27 cellular contexts compared by ENCODE assay signal in the genomic region with DNA sequence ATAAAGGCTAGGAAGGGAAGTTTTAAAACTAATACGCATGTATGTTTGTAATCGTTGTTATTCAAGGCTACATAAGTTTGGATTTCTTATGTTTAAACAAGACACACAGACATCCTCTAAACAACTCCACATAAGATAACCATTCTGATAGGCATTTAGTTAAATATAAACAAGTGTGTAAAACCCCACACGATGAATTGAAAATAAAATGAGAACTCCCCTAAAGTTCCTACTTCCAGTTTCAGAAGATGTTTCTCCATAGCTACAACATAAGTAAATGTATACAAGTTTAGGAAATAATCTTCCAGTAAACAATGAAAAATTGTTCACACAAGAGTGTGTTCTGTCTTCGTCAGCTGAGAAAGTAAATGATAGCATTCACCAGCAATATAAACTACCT.
"Had no signal": no experiment of that assay in that cellular context is flagged by ENCODE, and none has a peak within 500 bp of the region (broad histone marks: within the 10 kb centered on the region; RNA-seq: fewer than 3 reads in every experiment).

No MANE protein-coding gene starts in this region.

- H3K4me3 Mint-ChIP-seq: activated naive CD8-positive, alpha-beta T cell treated with anti-CD3 and anti-CD28 coated beads for 36 hours; brain; effector memory CD8-positive, alpha-beta T cell; mesothelial cell of epicardium; naive thymus-derived CD4-positive, alpha-beta T cell; neural crest cell; T-helper 2 cell treated with Interferon-gamma antibody and Interleukin-4, amounts not matched to agents 5 μg/mL and 100 μg/mL, for 36 hours had no signal

- H3K9me3 Mint-ChIP-seq: activated naive CD8-positive, alpha-beta T cell treated with anti-CD3 and anti-CD28 coated beads for 36 hours; brain; effector memory CD8-positive, alpha-beta T cell; mesothelial cell of epicardium; neural crest cell; T-helper 2 cell treated with Interferon-gamma antibody and Interleukin-4, amounts not matched to agents 5 μg/mL and 100 μg/mL, for 36 hours had no signal

- DNase-seq: activated CD4-positive, alpha-beta T cell treated with anti-CD3 and anti-CD28 coated beads for 48 hours; activated CD4-positive, alpha-beta T cell treated with anti-CD3 and anti-CD28 coated beads, Interleukin-2, amount 50 U/mL, for 48 hours; activated CD8-positive, alpha-beta memory T cell treated with anti-CD3 and anti-CD28 coated beads for 24 hours; activated effector memory CD4-positive, alpha-beta T cell treated with Interleukin-2 at 50 U/mL for 16 hours; activated naive CD4-positive, alpha-beta T cell treated with Interleukin-2 at 50 U/mL for 16 hours; activated naive CD8-positive, alpha-beta T cell treated with anti-CD3 and anti-CD28 coated beads for 36 hours; adrenal gland; aorta; effector memory CD8-positive, alpha-beta T cell; erythroblast; gastrocnemius medialis; left colon; mammary epithelial cell; naive thymus-derived CD4-positive, alpha-beta T cell; nucleus accumbens; pancreas; retina; stimulated activated CD4-positive, alpha-beta T cell treated with anti-CD3 and anti-CD28 coated beads, Interleukin-12 subunit alpha, Interleukin-12 subunit beta, amount 100 ng/mL, for 4 hours; stimulated activated CD4-positive, alpha-beta T cell treated with anti-CD3 and anti-CD28 coated beads, Interleukin-4, amount 100 ng/mL, for 1 hour; tibial artery; upper lobe of right lung had no signal

- H3K4me1 Mint-ChIP-seq: brain, mesothelial cell of epicardium, neural crest cell had no signal

- H3K36me3 Mint-ChIP-seq: activated naive CD8-positive, alpha-beta T cell treated with anti-CD3 and anti-CD28 coated beads for 36 hours; brain; mesothelial cell of epicardium had no signal

- ATAC-seq: activated CD4-positive, CD25-positive, alpha-beta regulatory T cell treated with anti-CD3 and anti-CD28 coated beads, Interleukin-2, amount 50 U/mL, for 24 hours; effector memory CD8-positive, alpha-beta T cell; gastrocnemius medialis; left colon; naive thymus-derived CD4-positive, alpha-beta T cell; pancreas; sciatic nerve; upper lobe of right lung had no signal

- H3K27ac Mint-ChIP-seq: activated naive CD8-positive, alpha-beta T cell treated with anti-CD3 and anti-CD28 coated beads for 36 hours; brain; mesothelial cell of epicardium; naive thymus-derived CD4-positive, alpha-beta T cell; T-helper 2 cell treated with Interferon-gamma antibody and Interleukin-4, amounts not matched to agents 5 μg/mL and 100 μg/mL, for 36 hours had no signal

- H3K27me3 Mint-ChIP-seq: activated naive CD8-positive, alpha-beta T cell treated with anti-CD3 and anti-CD28 coated beads for 36 hours; effector memory CD8-positive, alpha-beta T cell had no signal
